ENCODE assay signal across 20 cellular contexts in the genomic region with DNA sequence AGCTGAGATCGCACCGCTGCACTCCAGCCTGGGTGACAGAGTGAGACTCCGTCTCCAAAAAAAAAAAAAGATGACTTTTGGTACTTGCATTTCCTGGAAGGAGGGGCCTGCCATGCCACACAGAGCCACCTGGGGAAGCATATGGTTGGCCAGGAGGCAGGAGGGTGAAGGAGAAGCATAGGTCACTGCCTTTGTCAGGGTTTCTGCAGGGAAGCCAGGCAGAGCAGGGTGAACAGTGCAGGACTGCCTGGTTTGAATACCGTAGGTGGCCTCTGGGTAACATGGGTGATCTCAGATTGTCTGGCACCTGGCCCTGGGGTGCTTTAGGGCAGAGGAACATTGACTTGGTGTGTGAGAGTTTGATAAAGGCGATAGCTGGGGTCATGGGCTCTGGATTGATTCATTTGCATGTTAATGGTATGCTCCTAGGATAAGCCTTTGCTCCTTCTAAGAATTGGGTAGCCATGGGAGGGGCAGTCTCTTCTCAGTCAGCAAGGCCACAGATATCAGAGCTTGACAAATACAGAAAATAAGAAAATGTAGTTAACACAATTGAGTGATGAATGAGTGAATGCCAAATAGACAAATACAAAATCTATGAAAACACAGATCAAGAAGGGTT.
DNase-seq lines count a peak whose midpoint lies in the region; ATAC-seq and TF ChIP-seq lines count a peak whose summit lies in the region.
"Had no signal": no experiment of that assay in that cellular context is flagged by ENCODE, and none has a peak within 500 bp of the region (broad histone marks: within the 10 kb centered on the region; RNA-seq: fewer than 3 reads in every experiment).

No MANE protein-coding gene starts in this region.

- no peak overlapping the region for H3K14ac ChIP-seq in mesenchymal stem cell (ENCODE audit: low read length in 2 of 2)

- H3K9ac ChIP-seq in mesenchymal stem cell (ENCODE audit: low read length), result no peak overlapping the region
- H3K9ac ChIP-seq: BLaER1 had no signal

- TF ChIP-seq POLR2A in Peyer's patch (IDR thresholded peaks at IDR 0.05), result no peak
- TF ChIP-seq POLR2A in esophagus muscularis mucosa (IDR thresholded peaks at IDR 0.05; ENCODE audit: low read depth), result no peak

- peak; percentile 89 for ATAC-seq in WTC11
- ATAC-seq: SK-N-SH treated with all-trans-retinoic acid at 6 μM for 48 hours had no signal

- H3K4ac ChIP-seq in mesenchymal stem cell (ENCODE audit: low read depth in 1 of 2, low read length in 2 of 2), result no peak overlapping the region

- no peak overlapping the region for H3K4me3 Mint-ChIP-seq in WTC11
- H3K4me3 Mint-ChIP-seq: CD4-positive, alpha-beta memory T cell had no signal

- intact Hi-C loops in esophagus muscularis mucosa (cut with DNase I), result no loop called here

- H3K4me2 ChIP-seq in mesenchymal stem cell (ENCODE audit: low read length, poor library complexity, severe bottlenecking), result no peak overlapping the region
- H3K4me2 ChIP-seq: BLaER1 had no signal

- CTCF ChIA-PET in WTC11 (lab: Charles Lee), result no interaction called here

- H3K18ac ChIP-seq in mesenchymal stem cell (ENCODE audit: low read depth in 1 of 2, low read length in 2 of 2), result no peak overlapping the region

- no peak overlapping the region for H2AFZ ChIP-seq in mesenchymal stem cell (ENCODE audit: low read depth, low read length)

- peaks cover 6% of the 10 kb centered on the region for H3K4me1 Mint-ChIP-seq in WTC11
- H3K4me1 Mint-ChIP-seq: CD4-positive, alpha-beta memory T cell had no signal

- H3K79me1 ChIP-seq in mesenchymal stem cell (replicated peaks; ENCODE audit: low read length, poor library complexity, severe bottlenecking), result no peaks in the 10 kb centered on the region

- H3K36me3 Mint-ChIP-seq in WTC11, result peaks cover 24% of the 10 kb centered on the region
- H3K36me3 Mint-ChIP-seq: CD4-positive, alpha-beta memory T cell had no signal

- no peak overlapping the region for H3K27ac Mint-ChIP-seq in WTC11
- H3K27ac Mint-ChIP-seq: CD4-positive, alpha-beta memory T cell had no signal

- POLR2A ChIA-PET in WTC11 (lab: Charles Lee), result no interaction called here

- H3K23ac ChIP-seq in mesenchymal stem cell (ENCODE audit: low read length in 2 of 2), result no peak overlapping the region

- H4K91ac ChIP-seq in mesenchymal stem cell (ENCODE audit: low read length), result peak overlapping the region; percentile 39

- H2BK15ac ChIP-seq in mesenchymal stem cell (ENCODE audit: low read depth, poor library complexity, severe bottlenecking), result no peak overlapping the region

- H3K27me3 Mint-ChIP-seq in WTC11 (ENCODE audit: low read depth), result no peaks in the 10 kb centered on the region; the same call in 1 of the 2 replicates
- H3K27me3 Mint-ChIP-seq: IgD-negative memory B cell had no signal

- no peak overlapping the region for H3K4me3 ChIP-seq in mesenchymal stem cell (ENCODE audit: insufficient read depth in 1 of 2, low read depth in 1 of 2, low read length in 2 of 2)
- H3K4me3 ChIP-seq in Peyer's patch, result no peak overlapping the region
- H3K4me3 ChIP-seq in esophagus muscularis mucosa, result no peak overlapping the region
- H3K4me3 ChIP-seq: BLaER1 had no signal

- H2BK12ac ChIP-seq in mesenchymal stem cell (ENCODE audit: low read length in 2 of 2), result no peak overlapping the region

- H2AK5ac ChIP-seq in mesenchymal stem cell (ENCODE audit: low read length, severe bottlenecking), result no peak overlapping the region

- H2BK120ac ChIP-seq in mesenchymal stem cell (ENCODE audit: low read depth, low read length), result no peak overlapping the region

- H3K9me3 ChIP-seq in mesenchymal stem cell (ENCODE audit: control insufficient read depth, low read length), result no peaks in the 10 kb centered on the region
- H3K9me3 ChIP-seq in Peyer's patch, result no peaks in the 10 kb centered on the region
- peaks cover 0 to 6% (median 6%) of the 10 kb centered on the region in 4 donors for H3K9me3 ChIP-seq in esophagus muscularis mucosa

- 96% methylated on average over 5 of the region's 5 CpGs for WGBS in mesenchymal stem cell
- 96% methylated on average over 5 of the region's 5 CpGs for WGBS in esophagus muscularis mucosa

- no peak for TF ChIP-seq CTCF in WTC11 (IDR thresholded peaks at IDR 0.05)
- no peak for TF ChIP-seq CTCF in Peyer's patch (IDR thresholded peaks at IDR 0.05)
- no peak for TF ChIP-seq CTCF in esophagus muscularis mucosa (IDR thresholded peaks at IDR 0.05)

- H3K36me3 ChIP-seq in mesenchymal stem cell (ENCODE audit: control insufficient read depth in 1 of 2, insufficient read depth in 2 of 2, low read depth in 1 of 2, low read length in 2 of 2), result no peaks in the 10 kb centered on the region
- H3K36me3 ChIP-seq in Peyer's patch, result no peaks in the 10 kb centered on the region
- no peaks in the 10 kb centered on the region for H3K36me3 ChIP-seq in esophagus muscularis mucosa
- H3K36me3 ChIP-seq: BLaER1 had no signal

- H3K27ac ChIP-seq in mesenchymal stem cell (ENCODE audit: low read length, poor library complexity, severe bottlenecking) (no peak overlapping the region), Peyer's patch (no peak overlapping the region), esophagus muscularis mucosa (replicated peaks in 1 of 4) (no peak overlapping the region)
- H3K27ac ChIP-seq: 22Rv1, BLaER1 had no signal

- H4K8ac ChIP-seq in mesenchymal stem cell (ENCODE audit: low read length), result no peak overlapping the region

- DNase-seq in DMS 273 (lab: John Stamatoyannopoulos, UW; ENCODE audit: unreplicated experiment) (peak; percentile 18), DMS 273 treated with DMSO at 0.1 percent for 48 hours (lab: John Stamatoyannopoulos, UW) (no peak), NCI-H2171 treated with DMSO at 0.1 percent for 48 hours (lab: John Stamatoyannopoulos, UW) (peak; percentile 75), WTC11 (ENCODE audit: low spot score) (no peak), mesenchymal stem cell (no peak), Peyer's patch (no peak), cortex of kidney (lab: John Stamatoyannopoulos, UW) (no peak), esophagus muscularis mucosa (ENCODE audit: extremely low spot score) (no peak)
- DNase-seq: ACHN; CD4-positive, alpha-beta memory T cell; EL; GF-D8; NCI-H1105; NCI-H2029 treated with DMSO at 0.1 percent for 48 hours; NCI-H446; T-helper 1 cell had no signal

- H3K4me1 ChIP-seq in mesenchymal stem cell (ENCODE audit: control insufficient read depth, insufficient read depth, low read depth, low read length) (no peaks in the 10 kb centered on the region), Peyer's patch (no peaks in the 10 kb centered on the region), esophagus muscularis mucosa (no peaks in the 10 kb centered on the region)

- TF ChIP-seq EP300 in esophagus muscularis mucosa (IDR thresholded peaks at IDR 0.05), result no peak

- H3K27me3 ChIP-seq in mesenchymal stem cell (ENCODE audit: control insufficient read depth in 1 of 2, insufficient read depth in 1 of 2, low read length in 2 of 2) (no peaks in the 10 kb centered on the region), Peyer's patch (no peaks in the 10 kb centered on the region), esophagus muscularis mucosa (no peaks in the 10 kb centered on the region)
- H3K27me3 ChIP-seq: BLaER1 had no signal

- no peak overlapping the region for H2BK5ac ChIP-seq in mesenchymal stem cell (ENCODE audit: low read depth, low read length, poor library complexity, severe bottlenecking)

- peaks cover 29% of the 10 kb centered on the region for H3K9me3 Mint-ChIP-seq in WTC11

TF ChIP-seq in WTC11, 78 proteins besides CTCF, POLR2A, EP300 and RAD21 (continues in another document):
- TF ChIP-seq ARID4B (CRISPR knock-in tag; IDR thresholded peaks at IDR 0.05; ENCODE audit: borderline replicate concordance), result no peak

Comparison
In these comparisons a context has a peak if more than half of its experiments do, and no peak if none do; other contexts are left out.
1. DNase-seq: peak in DMS 273 (single experiment) and NCI-H2171 treated with DMSO at 0.1 percent for 48 hours (single experiment); none in DMS 273 treated with DMSO at 0.1 percent for 48 hours (single experiment), WTC11 (single experiment), mesenchymal stem cell (single experiment), Peyer's patch (0 of 3), cortex of kidney (single experiment) and esophagus muscularis mucosa (single experiment).